20 cellular contexts compared by ENCODE assay signal in genomic region chr2:232485333-232485756, GRCh38. TPM values are rescaled to one million over a fixed set of nuclear protein-coding genes. Genes with fewer than 3 reads are reported as not detected.
A peak's percentile ranks its signal among the peaks of the same experiment; 100 is the strongest.
DNase-seq lines count a peak whose midpoint lies in the region; ATAC-seq and TF ChIP-seq lines count a peak whose summit lies in the region.
"Had no signal": no experiment of that assay in that cellular context is flagged by ENCODE, and none has a peak within 500 bp of the region (broad histone marks: within the 10 kb centered on the region; RNA-seq: fewer than 3 reads in every experiment).

No MANE protein-coding gene starts in this region.

- H3K27me3 ChIP-seq in HUES64 (ENCODE audit: insufficient read depth, low read length) = peaks cover 78% of the 10 kb centered on the region
- no peaks in the 10 kb centered on the region for H3K27me3 ChIP-seq in ovary

- H3K36me3 ChIP-seq in HUES64 (ENCODE audit: insufficient read depth, low read length) (no peaks in the 10 kb centered on the region), ovary (no peaks in the 10 kb centered on the region)

- no peaks in the 10 kb centered on the region for H3K36me3 Mint-ChIP-seq in glutamatergic neuron (ENCODE audit: unreplicated experiment)

- H3K4me3 Mint-ChIP-seq in glutamatergic neuron (ENCODE audit: unreplicated experiment) = peak overlapping the region; percentile 50
- H3K4me3 Mint-ChIP-seq: dendritic cell treated with granulocyte-macrophage colony-stimulating factor and Interleukin-4, amounts not matched to agents 40 ng/mL and 50 ng/mL, for 4 days had no signal

- no peak overlapping the region for H3K9ac ChIP-seq in HUES64 (ENCODE audit: low read depth, low read length)

- intact Hi-C loops in ovary (cut with DNase I) = no loop called here
- intact Hi-C loops in lower leg skin (cut with DNase I; ENCODE audit: low total_unique reads) = no loop called here

- peak overlapping the region; percentile 47 for H3K4me3 ChIP-seq in HUES64 (ENCODE audit: low read length)
- peak overlapping the region; percentile 7 for H3K4me3 ChIP-seq in ovary
- H3K4me3 ChIP-seq in lower leg skin (ENCODE audit: low read depth, poor library complexity, severe bottlenecking) = no peak overlapping the region
- H3K4me3 ChIP-seq: K562, lung had no signal

- no peaks in the 10 kb centered on the region for H3K9me3 ChIP-seq in HUES64 (ENCODE audit: insufficient read depth, low read depth, low read length)
- H3K9me3 ChIP-seq in ovary = no peaks in the 10 kb centered on the region

- H3K9me3 Mint-ChIP-seq in glutamatergic neuron (ENCODE audit: unreplicated experiment) = peaks cover 7% of the 10 kb centered on the region
- H3K9me3 Mint-ChIP-seq: dendritic cell treated with granulocyte-macrophage colony-stimulating factor and Interleukin-4, amounts not matched to agents 40 ng/mL and 50 ng/mL, for 4 days had no signal

- peaks cover 11% of the 10 kb centered on the region for H3K4me1 ChIP-seq in HUES64 (ENCODE audit: insufficient read depth, low read length)
- no peaks in the 10 kb centered on the region for H3K4me1 ChIP-seq in ovary (ENCODE audit: insufficient read depth)

- TF ChIP-seq EP300 in ovary (IDR thresholded peaks at IDR 0.05) = no peak

- TF ChIP-seq POLR2A in ovary (IDR thresholded peaks at IDR 0.05) (no peak), lower leg skin (IDR thresholded peaks at IDR 0.05) (no peak)

- ATAC-seq in activated CD4-positive, CD25-positive, alpha-beta regulatory T cell treated with anti-CD3 and anti-CD28 coated beads, Interleukin-2, amount 50 U/mL, for 24 hours = no peak
- ATAC-seq: K562 had no signal

- 12% methylated on average over 22 of the region's 22 CpGs for WGBS in HUES64
- WGBS in ovary, 3 donors = 14 to 18% (median 16%) methylated on average over 22 of the region's 22 CpGs
- 7 to 13% methylated on average over 22 of the region's 22 CpGs for WGBS in lower leg skin, 2 donors

- no peak overlapping the region for H3K27ac Mint-ChIP-seq in glutamatergic neuron (ENCODE audit: unreplicated experiment)
- H3K27ac Mint-ChIP-seq: dendritic cell treated with granulocyte-macrophage colony-stimulating factor and Interleukin-4, amounts not matched to agents 40 ng/mL and 50 ng/mL, for 4 days had no signal

- H3K4me1 Mint-ChIP-seq in glutamatergic neuron (ENCODE audit: low read depth, unreplicated experiment) = no peaks in the 10 kb centered on the region

- no peak overlapping the region for H3K27ac ChIP-seq in HUES64 (ENCODE audit: low read depth, low read length)
- H3K27ac ChIP-seq in ovary = no peak overlapping the region

- peaks cover 29% of the 10 kb centered on the region for H3K27me3 Mint-ChIP-seq in glutamatergic neuron (ENCODE audit: unreplicated experiment)

- no peak for TF ChIP-seq CTCF in glutamatergic neuron (IDR thresholded peaks at IDR 0.05; ENCODE audit: partially characterized antibody, unreplicated experiment)
- TF ChIP-seq CTCF in ovary (IDR thresholded peaks at IDR 0.05) = no peak
- TF ChIP-seq CTCF in GM20000 (IDR thresholded peaks at IDR 0.05; ENCODE audit: extremely low read depth, missing control alignments) = no peak
- no peak for TF ChIP-seq CTCF in lower leg skin (IDR thresholded peaks at IDR 0.05)

- peak; percentile 27 for DNase-seq in activated CD4-positive, CD25-positive, alpha-beta regulatory T cell treated with anti-CD3 and anti-CD28 coated beads, Interleukin-2, amount 50 U/mL, for 72 hours
- DNase-seq in glutamatergic neuron = peak; percentile 40
- peak in 3 of 5 donors; percentile 13 to 29 (median 27) for DNase-seq in ovary
- no peak for DNase-seq in GM20000 (ENCODE audit: low spot score)
- DNase-seq in lower leg skin (ENCODE audit: low spot score in 2 of 2) = no peak
- no peak for DNase-seq in MV-4-11 (lab: John Stamatoyannopoulos, UW)
- DNase-seq: ACHN, amniotic stem cell, Calu3, hypothalamus, NCI-H1694, NCI-H774, substantia nigra had no signal

RNA-seq across cellular contexts. Expression of gene ECEL1, which starts 2.3 kb away (rescaled TPM):
- polyA plus RNA-seq in HUES64 (2013, experiment 1 of 2) = 1.9 TPM
- polyA plus RNA-seq in HUES64 (2013, experiment 2 of 2) = 3.4 TPM
- total RNA-seq in glutamatergic neuron (ENCODE audit: unreplicated experiment) (2.3 TPM), ovary (100 to 1,000 TPM in 2 of 7 donors, 10 to 100 TPM in 5; 34.8 to 251 (median 48.8) TPM), lower leg skin (under 1 TPM in 2 of 4 donors, not detected in 2; 0.10 to 0.39 TPM)
- polyA plus RNA-seq in ovary = 10 to 100 TPM in 1 of 2 donors, 1 to 10 TPM in 1; 2.4 to 41.9 TPM
- total RNA-seq: Calu3, H4 had no signal
- polyA plus RNA-seq: K562 had no signal

RNA-seq across cellular contexts. Expression of gene ALPI, which starts 29.4 kb away (rescaled TPM):
- not detected for polyA plus RNA-seq in HUES64 (2013, experiment 1 of 2)
- polyA plus RNA-seq in HUES64 (2013, experiment 2 of 2) = not detected
- not detected for total RNA-seq in glutamatergic neuron (ENCODE audit: unreplicated experiment)
- under 1 TPM in 1 of 7 donors, not detected in 6; 0.72 TPM for total RNA-seq in ovary
- polyA plus RNA-seq in ovary = not detected
- total RNA-seq in lower leg skin = not detected
- total RNA-seq: Calu3, H4, K562, lung, omental fat pad had no signal
- polyA plus RNA-seq: K562, lung had no signal

RNA-seq across cellular contexts. Expression of gene PRSS56, which starts 34.8 kb away (rescaled TPM):
- 0.10 TPM for polyA plus RNA-seq in HUES64 (2013, experiment 1 of 2)
- not detected for polyA plus RNA-seq in HUES64 (2013, experiment 2 of 2)
- total RNA-seq in glutamatergic neuron (ENCODE audit: unreplicated experiment) = not detected
- under 1 TPM in 2 of 7 donors, not detected in 5; 0.27 to 0.35 TPM for total RNA-seq in ovary
- not detected for polyA plus RNA-seq in ovary
- total RNA-seq in lower leg skin = not detected
- total RNA-seq: Calu3, H4, K562, lung, omental fat pad had no signal
- polyA plus RNA-seq: K562, lung had no signal

RNA-seq across cellular contexts. Expression of gene CHRND, which starts 40.6 kb away (rescaled TPM):
- polyA plus RNA-seq in HUES64 (2013, experiment 1 of 2) = 0.05 TPM
- polyA plus RNA-seq in HUES64 (2013, experiment 2 of 2) = 0.19 TPM
- total RNA-seq in glutamatergic neuron (ENCODE audit: unreplicated experiment) (2.2 TPM), ovary (under 1 TPM in 2 of 7 donors, not detected in 5; 0.28 to 0.40 TPM), lower leg skin (not detected)
- not detected for polyA plus RNA-seq in ovary
- total RNA-seq: Calu3, H4, K562, lung, omental fat pad had no signal
- polyA plus RNA-seq: K562, lung had no signal

RNA-seq across cellular contexts. Expression of gene CHRNG, which starts 54.1 kb away (rescaled TPM):
- not detected for polyA plus RNA-seq in HUES64 (2013, experiment 1 of 2)
- polyA plus RNA-seq in HUES64 (2013, experiment 2 of 2) = not detected
- total RNA-seq in glutamatergic neuron (ENCODE audit: unreplicated experiment) (3.5 TPM), ovary (not detected), lower leg skin (not detected)
- not detected for polyA plus RNA-seq in ovary
- total RNA-seq: Calu3, H4, K562, lung, omental fat pad had no signal
- polyA plus RNA-seq: K562, lung had no signal

Comparison
In these comparisons a context has a peak if more than half of its experiments do, and no peak if none do; other contexts are left out.
1. DNase-seq: peak in activated CD4-positive, CD25-positive, alpha-beta regulatory T cell treated with anti-CD3 and anti-CD28 coated beads, Interleukin-2, amount 50 U/mL, for 72 hours (single experiment), glutamatergic neuron (single experiment) and ovary (3 of 5); none in GM20000 (single experiment), lower leg skin (0 of 2) and MV-4-11 (single experiment).
2. RNA of gene ECEL1, which starts 2.3 kb away (total RNA-seq): 34.8 to 251 TPM in ovary; 2.3 TPM in glutamatergic neuron (single experiment) and 0.10 to 0.39 TPM in lower leg skin; every median in the first group is over 10 times any median in the second.